In the genomic region with DNA sequence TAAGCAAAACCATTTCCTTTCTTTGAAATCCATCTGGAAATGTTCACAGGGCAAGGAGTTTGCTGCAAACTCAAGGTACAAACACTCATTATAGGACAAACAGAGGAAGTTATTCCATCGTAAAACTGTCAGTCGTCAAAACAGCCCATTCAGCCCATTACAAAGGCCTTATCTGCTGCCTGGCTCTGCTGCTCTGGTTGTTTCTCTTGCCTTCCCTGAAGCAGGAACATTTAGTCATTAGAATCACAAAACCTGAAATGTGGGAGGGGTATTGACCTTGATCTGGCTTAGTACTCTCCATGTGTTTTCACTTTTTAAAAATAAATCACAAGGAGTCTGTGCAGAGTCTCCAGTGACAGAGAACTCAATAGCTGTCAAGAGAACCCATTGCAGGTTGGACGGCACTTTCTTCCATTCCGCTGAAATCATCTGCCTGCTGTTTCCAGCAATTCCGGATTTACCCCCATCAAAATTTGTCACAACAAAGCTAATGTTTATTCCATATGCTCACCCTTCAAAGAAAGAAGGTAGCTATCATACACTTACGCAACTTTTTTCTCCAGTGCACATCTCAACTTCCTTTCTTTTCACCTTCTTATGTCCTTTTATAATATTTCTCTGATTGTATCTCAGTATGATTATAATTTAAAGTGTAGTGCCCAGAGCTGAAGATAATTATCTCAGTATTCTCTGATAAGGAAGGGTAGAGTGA, we compare ENCODE assay signal across 2 cellular contexts.
TF ChIP-seq lines count a peak whose summit lies in the region.

No MANE protein-coding gene starts in this region.

TF ChIP-seq in HEK293T, 16 proteins besides CTCF, POLR2A, EP300 and RAD21:
- TF ChIP-seq NFRKB (IDR thresholded peaks at IDR 0.05), result no peak
- TF ChIP-seq, protein P1, sequence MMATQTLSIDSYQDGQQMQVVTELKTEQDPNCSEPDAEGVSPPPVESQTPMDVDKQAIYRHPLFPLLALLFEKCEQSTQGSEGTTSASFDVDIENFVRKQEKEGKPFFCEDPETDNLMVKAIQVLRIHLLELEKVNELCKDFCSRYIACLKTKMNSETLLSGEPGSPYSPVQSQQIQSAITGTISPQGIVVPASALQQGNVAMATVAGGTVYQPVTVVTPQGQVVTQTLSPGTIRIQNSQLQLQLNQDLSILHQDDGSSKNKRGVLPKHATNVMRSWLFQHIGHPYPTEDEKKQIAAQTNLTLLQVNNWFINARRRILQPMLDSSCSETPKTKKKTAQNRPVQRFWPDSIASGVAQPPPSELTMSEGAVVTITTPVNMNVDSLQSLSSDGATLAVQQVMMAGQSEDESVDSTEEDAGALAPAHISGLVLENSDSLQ (IDR thresholded peaks at IDR 0.05), result peak; percentile 88
TF ChIP-seq in HEK293T: peak in this region for 1.

TF ChIP-seq in endothelial cell of umbilical vein, 7 proteins besides CTCF, POLR2A, EP300 and RAD21:
- TF ChIP-seq POLR2AphosphoS5 (IDR thresholded peaks at IDR 0.05; ENCODE audit: insufficient read depth, low read depth, low read length) (peak; percentile 93), GATA2 (IDR thresholded peaks at IDR 0.05; ENCODE audit: insufficient read depth, insufficient read length, low read depth, low read length) (peak; percentile 91), FOS (IDR thresholded peaks at IDR 0.05; ENCODE audit: borderline replicate concordance, insufficient read depth, low read length) (peak; percentile 74), EZH2 (IDR thresholded peaks at IDR 0.05; ENCODE audit: borderline replicate concordance, low read depth, low read length, severe bottlenecking) (no peak), MYC (IDR thresholded peaks at IDR 0.05; ENCODE audit: low read depth, low read length) (no peak), JUN (IDR thresholded peaks at IDR 0.05; ENCODE audit: borderline replicate concordance, insufficient read depth, insufficient read length, low read depth) (peak; percentile 81)
- TF ChIP-seq, protein P2, sequence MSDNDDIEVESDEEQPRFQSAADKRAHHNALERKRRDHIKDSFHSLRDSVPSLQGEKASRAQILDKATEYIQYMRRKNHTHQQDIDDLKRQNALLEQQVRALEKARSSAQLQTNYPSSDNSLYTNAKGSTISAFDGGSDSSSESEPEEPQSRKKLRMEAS (IDR thresholded peaks at IDR 0.05; ENCODE audit: insufficient read depth, insufficient read length), result no peak
